Comparison of ENCODE assay signal across 9 cellular contexts in genomic region chr10:74418285-74418872, GRCh38.
DNase-seq lines count a peak whose midpoint lies in the region; ATAC-seq and TF ChIP-seq lines count a peak whose summit lies in the region.
"Had no signal": no experiment of that assay in that cellular context is flagged by ENCODE, and none has a peak within 500 bp of the region (broad histone marks: within the 10 kb centered on the region; RNA-seq: fewer than 3 reads in every experiment).

No MANE protein-coding gene starts in this region.

- no peak for ATAC-seq in PC-3
- no peak for ATAC-seq in natural killer cell treated with Interleukin-12 subunit alpha and Interleukin-12 subunit beta and Interleukin-15 and Interleukin-18, amount 100 ng/mL, for 72 hours

- WGBS in sigmoid colon, 2 donors, result 49 to 79% methylated on average over 4 of the region's 4 CpGs

- H3K27ac Mint-ChIP-seq in nephron (peak overlapping the region; percentile 94 to 98 (median 96)), HFFc6 (no peak overlapping the region)
- H3K27ac Mint-ChIP-seq in natural killer cell treated with Interleukin-12 subunit alpha and Interleukin-12 subunit beta and Interleukin-15 and Interleukin-18, amount 100 ng/mL, for 72 hours, result no peak overlapping the region
- H3K27ac Mint-ChIP-seq: stimulated activated naive CD8-positive, alpha-beta T cell treated with anti-CD3 and anti-CD28 coated beads, Interleukin-15, Interleukin-2, amounts not matched to agents 100 ng/mL and 50 ng/mL, for 24 hours had no signal

- DNase-seq in DMS53 (lab: John Stamatoyannopoulos, UW), result peak; percentile 86
- peak; percentile 74 for DNase-seq in NCI-H2107 (lab: John Stamatoyannopoulos, UW)
- peak in 42 of 61 donors; percentile 2 to 77 (median 15) for DNase-seq in caudate nucleus (lab: John Stamatoyannopoulos, UW)
- DNase-seq in PC-3, result no peak
- DNase-seq in HFFc6, result no peak
- no peak for DNase-seq in natural killer cell treated with Interleukin-12 subunit alpha and Interleukin-12 subunit beta and Interleukin-15 and Interleukin-18, amount 100 ng/mL, for 72 hours (ENCODE audit: low spot score)
- no peak for DNase-seq in sigmoid colon

- no peaks in the 10 kb centered on the region for H3K27me3 Mint-ChIP-seq in nephron (ENCODE audit: low read depth)
- no peaks in the 10 kb centered on the region for H3K27me3 Mint-ChIP-seq in HFFc6 (ENCODE audit: insufficient read depth)
- H3K27me3 Mint-ChIP-seq in natural killer cell treated with Interleukin-12 subunit alpha and Interleukin-12 subunit beta and Interleukin-15 and Interleukin-18, amount 100 ng/mL, for 72 hours, result no peaks in the 10 kb centered on the region
- H3K27me3 Mint-ChIP-seq: stimulated activated naive CD8-positive, alpha-beta T cell treated with anti-CD3 and anti-CD28 coated beads, Interleukin-15, Interleukin-2, amounts not matched to agents 100 ng/mL and 50 ng/mL, for 24 hours had no signal

- H3K4me1 ChIP-seq in PC-3 (ENCODE audit: insufficient read depth, low read length) (no peaks in the 10 kb centered on the region), sigmoid colon (no peaks in the 10 kb centered on the region)

- no peaks in the 10 kb centered on the region for H3K9me3 ChIP-seq in PC-3 (ENCODE audit: low read length)
- no peaks in the 10 kb centered on the region for H3K9me3 ChIP-seq in sigmoid colon

- H3K4me2 ChIP-seq in PC-3 (ENCODE audit: low read length), result no peak overlapping the region

- H3K9ac ChIP-seq in PC-3 (ENCODE audit: low read length), result no peak overlapping the region

- H3K27me3 ChIP-seq in PC-3 (ENCODE audit: low read length) (no peaks in the 10 kb centered on the region), sigmoid colon (no peaks in the 10 kb centered on the region)

- TF ChIP-seq CTCF in nephron (IDR thresholded peaks at IDR 0.05; ENCODE audit: unreplicated experiment in 3 of 3), result no peak
- TF ChIP-seq CTCF in PC-3 (conservative IDR thresholded peaks at IDR 0.05; ENCODE audit: low read depth, low read length), result no peak
- TF ChIP-seq CTCF in HFFc6 (IDR thresholded peaks at IDR 0.05), result no peak
- TF ChIP-seq CTCF in sigmoid colon (IDR thresholded peaks at IDR 0.05), result no peak

- no peaks in the 10 kb centered on the region for H3K9me2 ChIP-seq in PC-3 (replicated peaks; ENCODE audit: low read length)

- H3K4me3 ChIP-seq in PC-3 (ENCODE audit: low read length) (no peak overlapping the region), sigmoid colon (no peak overlapping the region)

- H3K4me3 Mint-ChIP-seq in nephron, result peak overlapping the region; percentile 37 to 52 (median 47)
- no peak overlapping the region for H3K4me3 Mint-ChIP-seq in HFFc6
- H3K4me3 Mint-ChIP-seq in natural killer cell treated with Interleukin-12 subunit alpha and Interleukin-12 subunit beta and Interleukin-15 and Interleukin-18, amount 100 ng/mL, for 72 hours, result no peak overlapping the region
- H3K4me3 Mint-ChIP-seq: stimulated activated naive CD8-positive, alpha-beta T cell treated with anti-CD3 and anti-CD28 coated beads, Interleukin-15, Interleukin-2, amounts not matched to agents 100 ng/mL and 50 ng/mL, for 24 hours had no signal

- CTCF ChIA-PET in PC-3 (lab: Charles Lee), result interaction anchor here (0.6 to 0.7 kb wide), 2 partner anchors 124 to 330 kb away, joined by 3 read pairs; no protein-coding TSS in a partner anchor

- H3F3A ChIP-seq in PC-3 (ENCODE audit: low read length, unreplicated experiment), result no peaks in the 10 kb centered on the region

- peaks cover 2% of the 10 kb centered on the region; the same call in 1 of the 2 replicates for H3K36me3 ChIP-seq in PC-3 (ENCODE audit: low read depth, low read length)
- no peaks in the 10 kb centered on the region for H3K36me3 ChIP-seq in sigmoid colon

- peaks cover 12% of the 10 kb centered on the region for H3K36me3 Mint-ChIP-seq in nephron (ENCODE audit: low read depth)
- peaks cover 7% of the 10 kb centered on the region; the same call in 1 of the 2 replicates for H3K36me3 Mint-ChIP-seq in HFFc6 (ENCODE audit: low read depth)
- H3K36me3 Mint-ChIP-seq in natural killer cell treated with Interleukin-12 subunit alpha and Interleukin-12 subunit beta and Interleukin-15 and Interleukin-18, amount 100 ng/mL, for 72 hours, result no peaks in the 10 kb centered on the region

- TF ChIP-seq EP300 in sigmoid colon (IDR thresholded peaks at IDR 0.05), result no peak

- BruUV-seq in PC-3 (replicated peaks; lab: Mats Ljungman, UMichigan), result no TSS peak

- no peaks in the 10 kb centered on the region for H3K79me2 ChIP-seq in PC-3 (ENCODE audit: low read length)

- no peak for TF ChIP-seq POLR2A in sigmoid colon (IDR thresholded peaks at IDR 0.05)

- peaks cover 9% of the 10 kb centered on the region for H3K9me3 Mint-ChIP-seq in nephron
- no peaks in the 10 kb centered on the region for H3K9me3 Mint-ChIP-seq in HFFc6
- H3K9me3 Mint-ChIP-seq in natural killer cell treated with Interleukin-12 subunit alpha and Interleukin-12 subunit beta and Interleukin-15 and Interleukin-18, amount 100 ng/mL, for 72 hours, result no peaks in the 10 kb centered on the region
- H3K9me3 Mint-ChIP-seq: stimulated activated naive CD8-positive, alpha-beta T cell treated with anti-CD3 and anti-CD28 coated beads, Interleukin-15, Interleukin-2, amounts not matched to agents 100 ng/mL and 50 ng/mL, for 24 hours had no signal

- no peaks in the 10 kb centered on the region for H4K20me1 ChIP-seq in PC-3 (ENCODE audit: low read length)

- H3K27ac ChIP-seq in caudate nucleus (ENCODE audit: low read depth, low read length) (peak overlapping the region; percentile 31), PC-3 (ENCODE audit: low read length) (no peak overlapping the region), sigmoid colon (no peak overlapping the region)

- no peak overlapping the region for H2AFZ ChIP-seq in PC-3 (ENCODE audit: low read length)

- H3K4me1 Mint-ChIP-seq in nephron (peaks cover 33% of the 10 kb centered on the region), HFFc6 (ENCODE audit: low read depth) (peaks cover 22% of the 10 kb centered on the region)
- H3K4me1 Mint-ChIP-seq in natural killer cell treated with Interleukin-12 subunit alpha and Interleukin-12 subunit beta and Interleukin-15 and Interleukin-18, amount 100 ng/mL, for 72 hours (ENCODE audit: low read depth in 2 of 2), result no peaks in the 10 kb centered on the region

- intact Hi-C loops in PC-3 (cut with micrococcal nuclease), result loop anchor here (5.0 kb wide), 1 partner anchor 151 kb away; no protein-coding TSS in a partner anchor
- intact Hi-C loops in sigmoid colon (cut with DNase I), result no loop called here

- POLR2A ChIA-PET in PC-3 (lab: Charles Lee; ENCODE audit: unreplicated experiment), result no interaction called here

Comparison
In these comparisons a context has a peak if more than half of its experiments do, and no peak if none do; other contexts are left out.
1. DNase-seq: peak in DMS53 (single experiment), NCI-H2107 (single experiment) and caudate nucleus (42 of 61); none in PC-3 (single experiment), HFFc6 (single experiment), natural killer cell treated with Interleukin-12 subunit alpha and Interleukin-12 subunit beta and Interleukin-15 and Interleukin-18, amount 100 ng/mL, for 72 hours (single experiment) and sigmoid colon (single experiment).
2. H3K27ac Mint-ChIP-seq: peak in nephron (3 of 3); none in HFFc6 (single experiment) and natural killer cell treated with Interleukin-12 subunit alpha and Interleukin-12 subunit beta and Interleukin-15 and Interleukin-18, amount 100 ng/mL, for 72 hours (0 of 2).
3. H3K4me3 Mint-ChIP-seq: peak in nephron (3 of 3); none in HFFc6 (single experiment) and natural killer cell treated with Interleukin-12 subunit alpha and Interleukin-12 subunit beta and Interleukin-15 and Interleukin-18, amount 100 ng/mL, for 72 hours (single experiment).